In genomic region chr11:93020248-93021088, GRCh38 we compare ENCODE assay signal across 13 cellular contexts. TPM values are rescaled to one million over a fixed set of nuclear protein-coding genes. Genes with fewer than 3 reads are reported as not detected.
DNase-seq lines count a peak whose midpoint lies in the region; ATAC-seq and TF ChIP-seq lines count a peak whose summit lies in the region.
"Had no signal": no experiment of that assay in that cellular context is flagged by ENCODE, and none has a peak within 500 bp of the region (broad histone marks: within the 10 kb centered on the region; RNA-seq: fewer than 3 reads in every experiment).

No MANE protein-coding gene starts in this region.

- no peaks in the 10 kb centered on the region for H3K9me3 ChIP-seq in hepatocyte (ENCODE audit: low read depth)
- peaks cover 0 to 7% of the 10 kb centered on the region in 2 donors for H3K9me3 ChIP-seq in left lung
- H3K9me3 ChIP-seq: BE2C, gastrocnemius medialis had no signal

- H3K27ac ChIP-seq in VCaP: peak overlapping the region; percentile 6; the same call in 1 of the 2 replicates
- no peak overlapping the region for H3K27ac ChIP-seq in hepatocyte
- H3K27ac ChIP-seq in left lung: no peak overlapping the region
- H3K27ac ChIP-seq: gastrocnemius medialis had no signal

- no peaks in the 10 kb centered on the region for H3K79me2 ChIP-seq in hepatocyte

- no peaks in the 10 kb centered on the region for H3K4me1 ChIP-seq in hepatocyte (ENCODE audit: insufficient read depth)
- no peaks in the 10 kb centered on the region for H3K4me1 ChIP-seq in left lung
- H3K4me1 ChIP-seq: gastrocnemius medialis had no signal

- H3K9me2 ChIP-seq in hepatocyte (replicated peaks; ENCODE audit: insufficient read depth): no peaks in the 10 kb centered on the region

- no peaks in the 10 kb centered on the region for H3K36me3 ChIP-seq in hepatocyte (replicated peaks; ENCODE audit: insufficient read depth, low read depth)
- no peaks in the 10 kb centered on the region for H3K36me3 ChIP-seq in left lung
- H3K36me3 ChIP-seq: BE2C, gastrocnemius medialis had no signal

- intact Hi-C loops in left lung (cut with DNase I): no loop called here

- 58% methylated on average over 5 of the region's 5 CpGs for WGBS in hepatocyte (ENCODE audit: low lambda C conversion rate, missing lambda C conversion rate)

- DNase-seq in A172 (ENCODE audit: low spot score) (peak; percentile 68), HS-27A (ENCODE audit: low read depth) (peak; percentile 60), hepatocyte (ENCODE audit: low spot score) (no peak), left lung (no peak), GM10266 (ENCODE audit: extremely low spot score) (no peak), DMS153 treated with DMSO at 0.1 percent for 48 hours (lab: John Stamatoyannopoulos, UW; ENCODE audit: unreplicated experiment) (no peak)
- DNase-seq: activated naive CD4-positive, alpha-beta T cell treated with Interleukin-2 at 50 U/mL for 16 hours; BE2C; gastrocnemius medialis had no signal

- TF ChIP-seq CTCF in VCaP (conservative IDR thresholded peaks at IDR 0.05): no peak
- TF ChIP-seq CTCF in hepatocyte (IDR thresholded peaks at IDR 0.05; ENCODE audit: poor library complexity): no peak
- no peak for TF ChIP-seq CTCF in left lung (IDR thresholded peaks at IDR 0.05)
- TF ChIP-seq CTCF in GM10266 (IDR thresholded peaks at IDR 0.05; ENCODE audit: control insufficient read depth, insufficient read depth, low read depth, missing control alignments): no peak

- H3K27me3 ChIP-seq in hepatocyte (no peaks in the 10 kb centered on the region), left lung (no peaks in the 10 kb centered on the region)
- H3K27me3 ChIP-seq: BE2C, gastrocnemius medialis had no signal

- H3K4me3 ChIP-seq in hepatocyte (no peak overlapping the region), left lung (no peak overlapping the region)
- H3K4me3 ChIP-seq: gastrocnemius medialis had no signal

- no peak for ATAC-seq in left lung
- no peak for ATAC-seq in HG02981 (IDR thresholded peaks at IDR 0.05; ENCODE audit: unreplicated experiment)
- ATAC-seq: gastrocnemius medialis had no signal

- H2AFZ ChIP-seq in hepatocyte: no peak overlapping the region

- peak overlapping the region; percentile 44 for H3K4me2 ChIP-seq in hepatocyte

- no peaks in the 10 kb centered on the region for H4K20me1 ChIP-seq in hepatocyte (ENCODE audit: insufficient read depth, poor library complexity, severe bottlenecking)

RNA-seq across cellular contexts. Expression of gene MTNR1B, which starts 51.0 kb away (rescaled TPM):
- total RNA-seq in A172 (2014; rRNA removed; shearing (Covaris generic)): not detected in 2 replicates
- total RNA-seq in hepatocyte: 0.16 and 0.30 TPM in 2 replicates
- 0.40 and 0.75 TPM in 2 replicates for polyA plus RNA-seq in hepatocyte
- total RNA-seq in left lung: not detected
- total RNA-seq: gastrocnemius medialis; T-helper 1 cell treated with Interleukin-12 subunit alpha and Interleukin-12 subunit beta and Interleukin-4 antibody, amounts not matched to agents 30 ng/mL and 1 ng/mL, for 36 hours had no signal
- polyA plus RNA-seq: neural cell had no signal

Comparison
In these comparisons a context has a peak if more than half of its experiments do, and no peak if none do; other contexts are left out.
1. DNase-seq: peak in A172 (single experiment) and HS-27A (single experiment); none in hepatocyte (single experiment), left lung (0 of 2), GM10266 (single experiment) and DMS153 treated with DMSO at 0.1 percent for 48 hours (single experiment).